Comparison of ENCODE assay signal across 4 cellular contexts in the genomic region with DNA sequence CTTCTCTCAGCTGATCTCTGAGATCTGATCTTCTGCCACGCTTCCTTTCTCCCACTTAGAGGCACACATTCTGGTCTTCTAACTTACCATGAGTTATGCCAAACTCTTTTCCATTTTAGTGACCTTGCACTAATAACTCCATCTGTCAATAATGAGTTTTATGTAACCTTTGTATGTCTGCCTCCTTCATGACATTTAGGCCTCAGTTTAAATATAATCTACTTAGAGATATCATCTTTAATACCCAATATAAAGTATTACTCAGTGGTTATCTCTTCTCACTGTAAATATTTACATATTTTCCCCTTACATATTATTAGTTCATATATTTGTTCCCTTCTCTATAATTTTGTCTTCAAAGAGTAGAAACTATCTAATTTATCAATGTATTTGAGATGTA.
"Had no signal": no experiment of that assay in that cellular context is flagged by ENCODE, and none has a peak within 500 bp of the region (broad histone marks: within the 10 kb centered on the region; RNA-seq: fewer than 3 reads in every experiment).

No MANE protein-coding gene starts in this region.

- H3K4me1 Mint-ChIP-seq: GM23338, H9 had no signal

- H3K4me3 Mint-ChIP-seq: GM23338, H9 had no signal

- DNase-seq: H9, HCEC 1CT, IMR-90 had no signal

- H3K4me2 ChIP-seq: GM23338 had no signal

- H3K4me3 ChIP-seq: GM23338 had no signal

- ATAC-seq: GM23338 had no signal

- H2AFZ ChIP-seq: GM23338 had no signal

- H3K9me3 Mint-ChIP-seq: GM23338, H9 had no signal

- H3K27ac Mint-ChIP-seq: GM23338, H9 had no signal
